ENCODE assay signal across 28 cellular contexts in the genomic region with DNA sequence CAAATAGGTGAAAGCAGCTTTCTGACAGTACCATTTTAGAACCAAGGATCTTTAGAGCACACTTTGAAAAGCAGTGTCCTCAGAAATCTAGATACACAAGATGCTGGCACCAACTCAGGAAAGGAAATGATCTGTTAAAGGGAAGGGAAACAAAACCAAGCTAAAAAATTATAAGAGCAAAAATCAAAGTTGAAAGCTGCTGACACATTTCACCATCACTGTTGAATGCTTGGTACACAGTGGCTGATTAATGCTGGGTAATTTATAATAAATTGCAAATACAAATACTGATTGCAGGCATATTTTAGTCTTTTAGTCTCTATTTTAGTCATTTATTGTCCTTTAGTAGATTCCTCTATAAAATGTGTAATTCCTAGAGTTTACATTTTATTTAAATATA.
"Had no signal": no experiment of that assay in that cellular context is flagged by ENCODE, and none has a peak within 500 bp of the region (broad histone marks: within the 10 kb centered on the region; RNA-seq: fewer than 3 reads in every experiment).

No MANE protein-coding gene starts in this region.

- H3K36me3 ChIP-seq: cardiac muscle cell, Peyer's patch, SJSA1 had no signal

- H3K4me3 ChIP-seq: cardiac muscle cell, Peyer's patch, SJSA1 had no signal

- H3K9me3 Mint-ChIP-seq: activated T-helper 1 cell treated with anti-CD3 and anti-CD28 coated beads, Interleukin-12 subunit alpha, Interleukin-12 subunit beta, Interleukin-2, Interleukin-4 antibody, amounts not matched to agents 30 ng/mL and 10 ng/mL and 1 ng/mL, durations not matched to agents 14 hours and 24 hours and 36 hours; brain; WTC11 had no signal

- H3K27me3 ChIP-seq: cardiac muscle cell, Peyer's patch, SJSA1 had no signal

- H3K9me3 ChIP-seq: Peyer's patch, SJSA1 had no signal

- FAIRE-seq: astrocyte had no signal

- H3K27me3 Mint-ChIP-seq: activated CD8-positive, alpha-beta memory T cell treated with anti-CD3 and anti-CD28 coated beads, Interleukin-2, amount 10 ng/mL, durations not matched to agents 7 days and 5 days; activated naive CD8-positive, alpha-beta T cell; activated T-cell treated with anti-CD3 and anti-CD28 coated beads, Interleukin-2, amount 50 U/mL, for 24 hours; brain; IgD-negative memory B cell; T-helper 17 cell had no signal

- H3K4me3 Mint-ChIP-seq: activated CD8-positive, alpha-beta memory T cell treated with anti-CD3 and anti-CD28 coated beads, Interleukin-2, amount 10 ng/mL, durations not matched to agents 7 days and 5 days; activated naive CD8-positive, alpha-beta T cell; activated T-cell treated with anti-CD3 and anti-CD28 coated beads, Interleukin-2, amount 50 U/mL, for 24 hours; activated T-helper 1 cell treated with anti-CD3 and anti-CD28 coated beads, Interleukin-12 subunit alpha, Interleukin-12 subunit beta, Interleukin-2, Interleukin-4 antibody, amounts not matched to agents 30 ng/mL and 10 ng/mL and 1 ng/mL, durations not matched to agents 14 hours and 24 hours and 36 hours; brain; IgD-negative memory B cell; T-helper 17 cell; WTC11 had no signal

- DNase-seq: activated CD4-positive, alpha-beta T cell treated with anti-CD3 and anti-CD28 coated beads for 48 hours; activated CD4-positive, alpha-beta T cell treated with anti-CD3 and anti-CD28 coated beads, Interleukin-2, amount 50 U/mL, for 48 hours; activated CD4-positive, CD25-positive, alpha-beta regulatory T cell treated with anti-CD3 and anti-CD28 coated beads, Interleukin-2, amount 50 U/mL, for 72 hours; activated CD8-positive, alpha-beta memory T cell treated with anti-CD3 and anti-CD28 coated beads, Interleukin-2, amount 10 ng/mL, durations not matched to agents 7 days and 5 days; activated effector memory CD4-positive, alpha-beta T cell treated with Interleukin-2 at 50 U/mL for 16 hours; activated naive CD4-positive, alpha-beta T cell; activated T-cell treated with anti-CD3 and anti-CD28 coated beads, Interleukin-2, amount 50 U/mL, for 24 hours; amygdala; KG1; MV-4-11; NCI-H1105 treated with DMSO at 0.1 percent for 48 hours; NCI-H1436 treated with DMSO at 0.1 percent for 48 hours; NCI-H187; NCI-H2081; NCI-H510A treated with DMSO at 0.1 percent for 48 hours; Peyer's patch; SHP77; T-helper 17 cell; T-helper 9 cell had no signal

- H3K4me1 ChIP-seq: Peyer's patch, SJSA1 had no signal

- H3K27ac Mint-ChIP-seq: activated CD8-positive, alpha-beta memory T cell treated with anti-CD3 and anti-CD28 coated beads, Interleukin-2, amount 10 ng/mL, durations not matched to agents 7 days and 5 days; activated naive CD8-positive, alpha-beta T cell; activated T-cell treated with anti-CD3 and anti-CD28 coated beads, Interleukin-2, amount 50 U/mL, for 24 hours; activated T-helper 1 cell treated with anti-CD3 and anti-CD28 coated beads, Interleukin-12 subunit alpha, Interleukin-12 subunit beta, Interleukin-2, Interleukin-4 antibody, amounts not matched to agents 30 ng/mL and 10 ng/mL and 1 ng/mL, durations not matched to agents 14 hours and 24 hours and 36 hours; brain; IgD-negative memory B cell; T-helper 17 cell; WTC11 had no signal

- H3K4me1 Mint-ChIP-seq: activated CD8-positive, alpha-beta memory T cell treated with anti-CD3 and anti-CD28 coated beads, Interleukin-2, amount 10 ng/mL, durations not matched to agents 7 days and 5 days; brain; IgD-negative memory B cell; T-helper 17 cell; WTC11 had no signal

- H3K36me3 Mint-ChIP-seq: activated CD8-positive, alpha-beta memory T cell treated with anti-CD3 and anti-CD28 coated beads, Interleukin-2, amount 10 ng/mL, durations not matched to agents 7 days and 5 days; activated naive CD8-positive, alpha-beta T cell; brain; IgD-negative memory B cell; WTC11 had no signal

- ATAC-seq: activated CD8-positive, alpha-beta memory T cell treated with anti-CD3 and anti-CD28 coated beads, Interleukin-2, amount 10 ng/mL, durations not matched to agents 7 days and 5 days; T-helper 17 cell; WTC11 had no signal

- H3K27ac ChIP-seq: cardiac muscle cell, Peyer's patch, RWPE1, SJSA1 had no signal
